ENCODE assay signal across 8 cellular contexts in genomic region chr11:68840661-68841653, GRCh38. TPM values are rescaled to one million over a fixed set of nuclear protein-coding genes. Genes with fewer than 3 reads are reported as not detected.
DNase-seq lines count a peak whose midpoint lies in the region; ATAC-seq and TF ChIP-seq lines count a peak whose summit lies in the region.

No MANE protein-coding gene starts in this region.

- no peaks in the 10 kb centered on the region for H3K9me2 ChIP-seq in DOHH2 (replicated peaks; ENCODE audit: control insufficient read depth, low read length)

- peaks cover 59% of the 10 kb centered on the region for H3K27me3 ChIP-seq in DOHH2 (ENCODE audit: control insufficient read depth, low read length)

- H3K79me2 ChIP-seq in DOHH2 (ENCODE audit: control insufficient read depth, low read length), result no peaks in the 10 kb centered on the region

- H3K4me3 ChIP-seq in DOHH2 (ENCODE audit: low read length) (no peak overlapping the region; the same call in 1 of the 2 replicates), fibroblast of the aortic adventitia (ENCODE audit: low read depth, low read length) (peak overlapping the region; percentile 83)
- peak overlapping the region; percentile 85 for H3K4me3 ChIP-seq in Jurkat, Clone E6-1 (ENCODE audit: low read length)

- H3K27me3 Mint-ChIP-seq in neural crest cell (ENCODE audit: low read depth), result peaks cover 82% of the 10 kb centered on the region

- peaks cover 60% of the 10 kb centered on the region for H3K4me1 ChIP-seq in DOHH2 (ENCODE audit: control insufficient read depth, low read length)

- H3K27ac ChIP-seq in DOHH2 (ENCODE audit: low read depth, low read length), result no peak overlapping the region

- H3F3A ChIP-seq in DOHH2 (ENCODE audit: control insufficient read depth, insufficient read depth), result peaks cover 15% of the 10 kb centered on the region

- TF ChIP-seq CTCF in DOHH2 (IDR thresholded peaks at IDR 0.05; ENCODE audit: low read depth, low read length, poor library complexity, severe bottlenecking), result no peak
- no peak for TF ChIP-seq CTCF in fibroblast of the aortic adventitia (IDR thresholded peaks at IDR 0.05; ENCODE audit: insufficient read depth, low read length)
- no peak for TF ChIP-seq CTCF in neural crest cell (conservative IDR thresholded peaks at IDR 0.05)

- H3K27ac Mint-ChIP-seq in neural crest cell (ENCODE audit: unreplicated experiment), result no peak overlapping the region

- no peaks in the 10 kb centered on the region for H3K36me3 ChIP-seq in DOHH2 (ENCODE audit: control insufficient read depth, low read length)

- H4K20me1 ChIP-seq in DOHH2 (ENCODE audit: control insufficient read depth, insufficient read depth, low read depth, low read length), result no peaks in the 10 kb centered on the region

- no peaks in the 10 kb centered on the region for H3K36me3 Mint-ChIP-seq in neural crest cell (ENCODE audit: low read depth)

- ATAC-seq in HG03442 (IDR thresholded peaks at IDR 0.05; ENCODE audit: unreplicated experiment) (no peak), HG02852 (IDR thresholded peaks at IDR 0.05; ENCODE audit: unreplicated experiment) (no peak)

- H3K4me2 ChIP-seq in DOHH2 (ENCODE audit: low read length), result peak overlapping the region; percentile 82

- DNase-seq in Jurkat, Clone E6-1 (ENCODE audit: low read depth, low spot score), result no peak
- peak; percentile 66 for DNase-seq in activated CD8-positive, alpha-beta memory T cell treated with anti-CD3 and anti-CD28 coated beads, Interleukin-2, amount 50 U/mL, for 48 hours
- peak; percentile 63 for DNase-seq in fibroblast of the aortic adventitia (ENCODE audit: low read depth)
- DNase-seq in neural crest cell (ENCODE audit: low read depth, low spot score), result no peak
- DNase-seq in GM19240 (ENCODE audit: insufficient read length, low spot score), result no peak

- H3K9me3 ChIP-seq in DOHH2 (ENCODE audit: control insufficient read depth, insufficient read depth, low read length), result no peaks in the 10 kb centered on the region

- peak overlapping the region; percentile 72 for H3K4me3 Mint-ChIP-seq in neural crest cell

- H3K4me1 Mint-ChIP-seq in neural crest cell, result peaks cover 25% of the 10 kb centered on the region

- no peaks in the 10 kb centered on the region for H3K9me3 Mint-ChIP-seq in neural crest cell

RNA-seq across cellular contexts. Expression of gene CPT1A, which starts 0.8 kb away (rescaled TPM):
- polyA plus RNA-seq in Jurkat, Clone E6-1 (2012; ENCODE audit: insufficient read depth, insufficient read length), result 34.5 TPM
- 16.6 and 45.6 TPM in 2 replicates for total RNA-seq in fibroblast of the aortic adventitia (ENCODE audit: low replicate concordance)
- total RNA-seq in neural crest cell, result 0.48 and 0.54 TPM in 2 replicates

Comparison
In these comparisons a context has a peak if more than half of its experiments do, and no peak if none do; other contexts are left out.
1. DNase-seq: peak in activated CD8-positive, alpha-beta memory T cell treated with anti-CD3 and anti-CD28 coated beads, Interleukin-2, amount 50 U/mL, for 48 hours (single experiment) and fibroblast of the aortic adventitia (single experiment); none in Jurkat, Clone E6-1 (single experiment), neural crest cell (single experiment) and GM19240 (single experiment).
2. RNA of gene CPT1A, which starts 0.8 kb away (total RNA-seq): 16.6 to 45.6 TPM in fibroblast of the aortic adventitia; 0.48 to 0.54 TPM in neural crest cell; every median in the first group is over 10 times any median in the second.